In genomic region chr22:49929553-49929979, GRCh38 we compare ENCODE assay signal across 1 cellular context.
TF ChIP-seq lines count a peak whose summit lies in the region.

No MANE protein-coding gene starts in this region.

TF ChIP-seq in HepG2, 621 proteins besides CTCF, POLR2A, EP300 and RAD21:
- TF ChIP-seq ZNF446 (CRISPR knock-in tag; IDR thresholded peaks at IDR 0.05) (0 out of 2 replicates have a peak, but pooled peaks have one; percentile 37), BHLHE40 (IDR thresholded peaks at IDR 0.05; ENCODE audit: low read length) (peak; percentile 26; the same call in 1 of the 2 replicates), STAG1 (CRISPR knock-in tag; IDR thresholded peaks at IDR 0.05) (peak; percentile 94), ZNF121 (CRISPR knock-in tag; IDR thresholded peaks at IDR 0.05) (peak; percentile 81; the same call in 1 of the 2 replicates), ZBTB7B (CRISPR knock-in tag; IDR thresholded peaks at IDR 0.05) (0 out of 2 replicates have a peak, but pooled peaks have one; percentile 21), XRCC5 (optimal IDR thresholded peaks at IDR 0.05; ENCODE audit: low read length) (peak; percentile 49), SP5 (CRISPR knock-in tag; IDR thresholded peaks at IDR 0.05; ENCODE audit: borderline replicate concordance, low read depth) (no peak), CCDC6 (CRISPR knock-in tag; IDR thresholded peaks at IDR 0.05) (peak; percentile 30; the same call in 1 of the 2 replicates), ZBTB40 (IDR thresholded peaks at IDR 0.05) (no peak), ZBTB40 (CRISPR knock-in tag; IDR thresholded peaks at IDR 0.05) (0 out of 2 replicates have a peak, but pooled peaks have one; percentile 18), ZBED4 (CRISPR knock-in tag; IDR thresholded peaks at IDR 0.05; ENCODE audit: borderline replicate concordance) (peak; percentile 71; the same call in 1 of the 2 replicates), KMT2A (CRISPR knock-in tag; IDR thresholded peaks at IDR 0.05) (no peak), CHD4 (IDR thresholded peaks at IDR 0.05; ENCODE audit: borderline replicate concordance, low read length) (no peak), ZFX (CRISPR knock-in tag; IDR thresholded peaks at IDR 0.05; ENCODE audit: low read depth) (peak; percentile 21; the same call in 1 of the 2 replicates), ZNF563 (CRISPR knock-in tag; IDR thresholded peaks at IDR 0.05) (0 out of 2 replicates have a peak, but pooled peaks have one; percentile 40), SAP130 (CRISPR knock-in tag; IDR thresholded peaks at IDR 0.05; ENCODE audit: low read depth) (peak; percentile 19; the same call in 1 of the 2 replicates), ZNF777 (CRISPR knock-in tag; IDR thresholded peaks at IDR 0.05) (no peak)
TF ChIP-seq in HepG2: peak in this region for 12.
